26 cellular contexts compared by ENCODE assay signal in genomic region chr7:108603922-108604684, GRCh38. TPM values are rescaled to one million over a fixed set of nuclear protein-coding genes. Genes with fewer than 3 reads are reported as not detected.
A peak's percentile ranks its signal among the peaks of the same experiment; 100 is the strongest.
DNase-seq lines count a peak whose midpoint lies in the region; ATAC-seq, FAIRE-seq and TF ChIP-seq lines count a peak whose summit lies in the region.
"Had no signal": no experiment of that assay in that cellular context is flagged by ENCODE, and none has a peak within 500 bp of the region (broad histone marks: within the 10 kb centered on the region; RNA-seq: fewer than 3 reads in every experiment).

No MANE protein-coding gene starts in this region.

- no peaks in the 10 kb centered on the region for H3K4me1 ChIP-seq in RWPE2 (ENCODE audit: insufficient read depth, poor library complexity, severe bottlenecking)
- no peaks in the 10 kb centered on the region for H3K4me1 ChIP-seq in left ventricle myocardium inferior
- H3K4me1 ChIP-seq: BE2C, upper lobe of right lung had no signal

- no peak for FAIRE-seq in GM19239 (lab: Jason Lieb, UNC)
- FAIRE-seq: A204.1, astrocyte, frontal cortex, RCC 7860 had no signal

- H3K27ac ChIP-seq in RWPE2 (ENCODE audit: poor library complexity, severe bottlenecking) (no peak overlapping the region), left ventricle myocardium inferior (replicated peaks) (no peak overlapping the region)
- H3K27ac ChIP-seq: SK-N-MC, upper lobe of right lung had no signal

- H3K4me3 ChIP-seq in RWPE2 (ENCODE audit: severe bottlenecking), result no peak overlapping the region
- no peak overlapping the region for H3K4me3 ChIP-seq in left ventricle myocardium inferior
- H3K4me3 ChIP-seq: SK-N-MC, upper lobe of right lung had no signal

- H3K36me3 ChIP-seq in RWPE2 (ENCODE audit: low read depth), result no peaks in the 10 kb centered on the region
- no peaks in the 10 kb centered on the region for H3K36me3 ChIP-seq in left ventricle myocardium inferior
- H3K36me3 ChIP-seq: BE2C, upper lobe of right lung had no signal

- intact Hi-C loops in left ventricle myocardium inferior (cut with micrococcal nuclease), result no loop called here

- TF ChIP-seq CTCF in RWPE2 (IDR thresholded peaks at IDR 0.05; ENCODE audit: poor library complexity, severe bottlenecking) (no peak), left ventricle myocardium inferior (IDR thresholded peaks at IDR 0.05; ENCODE audit: borderline replicate concordance) (no peak)

- ATAC-seq in RWPE2 (ENCODE audit: low read depth), result 0 out of 3 replicates have a peak, but pooled peaks have one; percentile 27
- no peak for ATAC-seq in GM21447 (IDR thresholded peaks at IDR 0.05; ENCODE audit: unreplicated experiment)
- ATAC-seq: right cardiac atrium, upper lobe of right lung had no signal

- H3K27me3 ChIP-seq in RWPE2 (ENCODE audit: insufficient read depth, poor library complexity, severe bottlenecking) (no peaks in the 10 kb centered on the region), left ventricle myocardium inferior (ENCODE audit: low read depth) (peaks cover 4% of the 10 kb centered on the region)
- H3K27me3 ChIP-seq: BE2C, upper lobe of right lung had no signal

- no peaks in the 10 kb centered on the region for H3K9me3 ChIP-seq in RWPE2 (ENCODE audit: severe bottlenecking)
- no peaks in the 10 kb centered on the region for H3K9me3 ChIP-seq in left ventricle myocardium inferior (replicated peaks)
- H3K9me3 ChIP-seq: BE2C, upper lobe of right lung had no signal

- DNase-seq in NCI-H2227 treated with DMSO at 0.1 percent for 48 hours (lab: John Stamatoyannopoulos, UW), result peak; percentile 74
- DNase-seq in NCI-H2227 (lab: John Stamatoyannopoulos, UW; ENCODE audit: unreplicated experiment), result no peak
- DNase-seq in NCI-H1694 treated with DMSO at 0.1 percent for 48 hours (lab: John Stamatoyannopoulos, UW), result peak; percentile 81
- DNase-seq in RWPE2 (ENCODE audit: low spot score), result no peak
- peak; percentile 28 for DNase-seq in renal cortical epithelial cell (ENCODE audit: low read depth)
- no peak for DNase-seq in GM19239 (ENCODE audit: insufficient read length, low spot score)
- no peak for DNase-seq in left ventricle myocardium inferior
- DNase-seq: activated CD4-positive, CD25-positive, alpha-beta regulatory T cell; activated CD8-positive, alpha-beta memory T cell treated with anti-CD3 and anti-CD28 coated beads for 24 hours; BE2C; Calu3; cerebellar nuclear complex; GDM1; H9; islet precursor cell; KBM-7; mammary epithelial cell; NCI-H2029; right cardiac atrium; upper lobe of right lung had no signal

RNA-seq across cellular contexts. Expression of gene DNAJB9, which starts 34.4 kb away (rescaled TPM):
- total RNA-seq in renal cortical epithelial cell (28.1 and 42.5 TPM in 2 replicates), left ventricle myocardium inferior (47.9 TPM)

RNA-seq across cellular contexts. Expression of gene THAP5, which starts 34.6 kb away (rescaled TPM):
- total RNA-seq in renal cortical epithelial cell, result 20.3 and 21.7 TPM in 2 replicates
- total RNA-seq in left ventricle myocardium inferior, result 24.4 TPM

Comparison
In these comparisons a context has a peak if more than half of its experiments do, and no peak if none do; other contexts are left out.
1. DNase-seq: peak in NCI-H2227 treated with DMSO at 0.1 percent for 48 hours (single experiment), NCI-H1694 treated with DMSO at 0.1 percent for 48 hours (single experiment) and renal cortical epithelial cell (single experiment); none in NCI-H2227 (single experiment), RWPE2 (single experiment), GM19239 (single experiment) and left ventricle myocardium inferior (single experiment).